ENCODE assay signal across 1 cellular context in the genomic region with DNA sequence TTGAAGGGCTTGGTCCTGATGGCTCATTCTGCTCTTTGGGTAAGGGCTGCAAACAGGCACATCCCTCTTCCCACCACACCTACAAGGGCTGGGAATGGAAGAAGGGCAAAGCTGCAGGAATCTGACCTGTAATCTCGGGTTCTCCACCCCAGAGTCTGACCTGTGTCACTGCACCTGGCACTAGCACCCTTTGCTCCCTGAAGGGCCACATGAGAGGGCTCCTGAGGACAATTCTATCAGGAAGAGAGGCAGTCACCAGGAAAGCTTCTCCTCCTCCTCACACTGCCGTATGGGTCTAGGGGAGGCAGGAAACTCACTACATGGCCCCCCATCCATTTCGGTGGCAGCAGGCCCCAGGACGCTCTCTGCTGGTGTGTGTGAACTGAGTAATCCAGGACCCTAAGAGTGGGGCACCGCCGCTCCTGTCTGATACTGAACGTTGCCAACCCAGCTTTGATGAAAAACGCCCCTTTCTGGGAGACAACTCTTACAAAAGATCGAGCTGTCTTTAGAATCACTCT.
TF ChIP-seq lines count a peak whose summit lies in the region.

No MANE protein-coding gene starts in this region.

TF ChIP-seq in K562, 482 proteins besides CTCF, POLR2A, EP300 and RAD21:
- TF ChIP-seq POLR2B (IDR thresholded peaks at IDR 0.05; ENCODE audit: low read depth, partially characterized antibody) = no peak
- no peak for TF ChIP-seq WHSC1 (IDR thresholded peaks at IDR 0.05; ENCODE audit: low read length)
- TF ChIP-seq, protein P1, sequence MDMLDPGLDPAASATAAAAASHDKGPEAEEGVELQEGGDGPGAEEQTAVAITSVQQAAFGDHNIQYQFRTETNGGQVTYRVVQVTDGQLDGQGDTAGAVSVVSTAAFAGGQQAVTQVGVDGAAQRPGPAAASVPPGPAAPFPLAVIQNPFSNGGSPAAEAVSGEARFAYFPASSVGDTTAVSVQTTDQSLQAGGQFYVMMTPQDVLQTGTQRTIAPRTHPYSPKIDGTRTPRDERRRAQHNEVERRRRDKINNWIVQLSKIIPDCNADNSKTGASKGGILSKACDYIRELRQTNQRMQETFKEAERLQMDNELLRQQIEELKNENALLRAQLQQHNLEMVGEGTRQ (CRISPR knock-in tag; IDR thresholded peaks at IDR 0.05) = no peak
- no peak for TF ChIP-seq KDM1A (IDR thresholded peaks at IDR 0.05)
- no peak for TF ChIP-seq MCM3 (IDR thresholded peaks at IDR 0.05)
